Comparison of ENCODE assay signal across 14 cellular contexts in genomic region chr2:86358982-86359381, GRCh38. TPM values are rescaled to one million over a fixed set of nuclear protein-coding genes. Genes with fewer than 3 reads are reported as not detected.
A peak's percentile ranks its signal among the peaks of the same experiment; 100 is the strongest.
DNase-seq lines count a peak whose midpoint lies in the region; ATAC-seq and TF ChIP-seq lines count a peak whose summit lies in the region.
"Had no signal": no experiment of that assay in that cellular context is flagged by ENCODE, and none has a peak within 500 bp of the region (broad histone marks: within the 10 kb centered on the region; RNA-seq: fewer than 3 reads in every experiment).

No MANE protein-coding gene starts in this region.

- no peaks in the 10 kb centered on the region for H3K36me3 Mint-ChIP-seq in stimulated activated memory B cell treated with anti-CD40 and anti-IgM and Interleukin-4, amounts not matched to agents 10 μg/mL and 1 μg/mL and 100 μg/mL, for 72 hours
- H3K36me3 Mint-ChIP-seq in activated T-helper 1 cell treated with anti-CD3 and anti-CD28 coated beads, Interleukin-12 subunit alpha, Interleukin-12 subunit beta, Interleukin-2, Interleukin-4 antibody, amounts not matched to agents 30 ng/mL and 10 ng/mL and 1 ng/mL, durations not matched to agents 14 hours and 24 hours and 36 hours (ENCODE audit: low read depth), result no peaks in the 10 kb centered on the region
- H3K36me3 Mint-ChIP-seq: mesothelial cell of epicardium had no signal

- ATAC-seq in GM19023 (IDR thresholded peaks at IDR 0.05; ENCODE audit: unreplicated experiment), result peak; percentile 63
- ATAC-seq in HG02642 (IDR thresholded peaks at IDR 0.05; ENCODE audit: poor library complexity, unreplicated experiment), result peak; percentile 68
- ATAC-seq in stimulated activated memory B cell treated with anti-CD40 and anti-IgM and Interleukin-4, amounts not matched to agents 10 μg/mL and 1 μg/mL and 100 μg/mL, for 72 hours, result peak; percentile 85
- ATAC-seq in HG03439 (IDR thresholded peaks at IDR 0.05; ENCODE audit: unreplicated experiment), result no peak
- ATAC-seq in HG02759 (IDR thresholded peaks at IDR 0.05; ENCODE audit: unreplicated experiment), result no peak
- ATAC-seq: psoas muscle, T-helper 17 cell had no signal

- no peaks in the 10 kb centered on the region for H3K9me3 Mint-ChIP-seq in stimulated activated memory B cell treated with anti-CD40 and anti-IgM and Interleukin-4, amounts not matched to agents 10 μg/mL and 1 μg/mL and 100 μg/mL, for 72 hours
- H3K9me3 Mint-ChIP-seq in activated T-helper 1 cell treated with anti-CD3 and anti-CD28 coated beads, Interleukin-12 subunit alpha, Interleukin-12 subunit beta, Interleukin-2, Interleukin-4 antibody, amounts not matched to agents 30 ng/mL and 10 ng/mL and 1 ng/mL, durations not matched to agents 14 hours and 24 hours and 36 hours, result no peaks in the 10 kb centered on the region
- H3K9me3 Mint-ChIP-seq: mesothelial cell of epicardium had no signal

- no peaks in the 10 kb centered on the region for H3K79me2 ChIP-seq in MM.1S (ENCODE audit: low read length)

- no peaks in the 10 kb centered on the region for H3K9me3 ChIP-seq in MM.1S (replicated peaks; ENCODE audit: insufficient read depth, low read length)
- H3K9me3 ChIP-seq: psoas muscle had no signal

- peaks cover 10% of the 10 kb centered on the region for H3K4me1 Mint-ChIP-seq in stimulated activated memory B cell treated with anti-CD40 and anti-IgM and Interleukin-4, amounts not matched to agents 10 μg/mL and 1 μg/mL and 100 μg/mL, for 72 hours
- H3K4me1 Mint-ChIP-seq in activated T-helper 1 cell treated with anti-CD3 and anti-CD28 coated beads, Interleukin-12 subunit alpha, Interleukin-12 subunit beta, Interleukin-2, Interleukin-4 antibody, amounts not matched to agents 30 ng/mL and 10 ng/mL and 1 ng/mL, durations not matched to agents 14 hours and 24 hours and 36 hours (ENCODE audit: low read depth), result no peaks in the 10 kb centered on the region
- H3K4me1 Mint-ChIP-seq: mesothelial cell of epicardium had no signal

- H3K27ac ChIP-seq in MM.1S (ENCODE audit: low read length), result peak overlapping the region; percentile 62; the same call in 1 of the 2 replicates
- H3K27ac ChIP-seq: psoas muscle had no signal

- no peak overlapping the region for H3K4me3 ChIP-seq in MM.1S (ENCODE audit: low read length)
- H3K4me3 ChIP-seq: psoas muscle had no signal

- no peak for TF ChIP-seq CTCF in MM.1S (IDR thresholded peaks at IDR 0.05; ENCODE audit: low read length)

- no peak overlapping the region for H3K27ac Mint-ChIP-seq in stimulated activated memory B cell treated with anti-CD40 and anti-IgM and Interleukin-4, amounts not matched to agents 10 μg/mL and 1 μg/mL and 100 μg/mL, for 72 hours
- no peak overlapping the region for H3K27ac Mint-ChIP-seq in activated T-helper 1 cell treated with anti-CD3 and anti-CD28 coated beads, Interleukin-12 subunit alpha, Interleukin-12 subunit beta, Interleukin-2, Interleukin-4 antibody, amounts not matched to agents 30 ng/mL and 10 ng/mL and 1 ng/mL, durations not matched to agents 14 hours and 24 hours and 36 hours
- H3K27ac Mint-ChIP-seq: mesothelial cell of epicardium, T-helper 17 cell had no signal

- peak overlapping the region; percentile 10 for H2AFZ ChIP-seq in MM.1S (ENCODE audit: low read length)

- H3K9ac ChIP-seq in MM.1S (ENCODE audit: low read length), result no peak overlapping the region

- no peaks in the 10 kb centered on the region for H3K27me3 Mint-ChIP-seq in stimulated activated memory B cell treated with anti-CD40 and anti-IgM and Interleukin-4, amounts not matched to agents 10 μg/mL and 1 μg/mL and 100 μg/mL, for 72 hours
- H3K27me3 Mint-ChIP-seq in activated T-helper 1 cell treated with anti-CD3 and anti-CD28 coated beads, Interleukin-12 subunit alpha, Interleukin-12 subunit beta, Interleukin-2, Interleukin-4 antibody, amounts not matched to agents 30 ng/mL and 10 ng/mL and 1 ng/mL, durations not matched to agents 14 hours and 24 hours and 36 hours (ENCODE audit: insufficient read depth), result peaks cover 3% of the 10 kb centered on the region

- H3K36me3 ChIP-seq in MM.1S (replicated peaks; ENCODE audit: insufficient read depth, low read length), result no peaks in the 10 kb centered on the region

- H3K4me1 ChIP-seq in MM.1S (ENCODE audit: low read length), result peaks cover 10% of the 10 kb centered on the region
- H3K4me1 ChIP-seq: psoas muscle had no signal

- DNase-seq in MM.1S (peak; percentile 77), SHP77 treated with DMSO at 0.1 percent for 48 hours (lab: John Stamatoyannopoulos, UW) (no peak)
- no peak for DNase-seq in activated T-helper 1 cell treated with anti-CD3 and anti-CD28 coated beads, Interleukin-12 subunit alpha, Interleukin-12 subunit beta, Interleukin-2, Interleukin-4 antibody, amounts not matched to agents 30 ng/mL and 10 ng/mL and 1 ng/mL, durations not matched to agents 14 hours and 24 hours and 36 hours (ENCODE audit: low spot score)
- DNase-seq: activated CD8-positive, alpha-beta memory T cell treated with anti-CD3 and anti-CD28 coated beads, Interleukin-2, amount 50 U/mL, for 48 hours; NCI-H69; psoas muscle; stimulated activated CD4-positive, alpha-beta T cell treated with anti-CD3 and anti-CD28 coated beads, Interleukin-4, amount 100 ng/mL, for 4 hours; T-helper 17 cell had no signal

- no peaks in the 10 kb centered on the region for H4K20me1 ChIP-seq in MM.1S (ENCODE audit: insufficient read depth, low read length)

- intact Hi-C loops in activated T-helper 1 cell treated with anti-CD3 and anti-CD28 coated beads, Interleukin-12 subunit alpha, Interleukin-12 subunit beta, Interleukin-2, Interleukin-4 antibody, amounts not matched to agents 30 ng/mL and 10 ng/mL and 1 ng/mL, durations not matched to agents 14 hours and 24 hours and 36 hours (cut with micrococcal nuclease), result no loop called here

- no peaks in the 10 kb centered on the region for H3K27me3 ChIP-seq in MM.1S (replicated peaks; ENCODE audit: insufficient read depth, low read length)

- no peaks in the 10 kb centered on the region for H3K9me2 ChIP-seq in MM.1S (replicated peaks; ENCODE audit: insufficient read depth, low read length)

- peak overlapping the region; percentile 58 for H3K4me2 ChIP-seq in MM.1S (ENCODE audit: low read depth, low read length)

- peaks cover 6% of the 10 kb centered on the region; the same call in 1 of the 2 replicates for H3F3A ChIP-seq in MM.1S (ENCODE audit: insufficient read depth, low read length)

- peak overlapping the region; percentile 8 for H3K4me3 Mint-ChIP-seq in stimulated activated memory B cell treated with anti-CD40 and anti-IgM and Interleukin-4, amounts not matched to agents 10 μg/mL and 1 μg/mL and 100 μg/mL, for 72 hours
- H3K4me3 Mint-ChIP-seq in activated T-helper 1 cell treated with anti-CD3 and anti-CD28 coated beads, Interleukin-12 subunit alpha, Interleukin-12 subunit beta, Interleukin-2, Interleukin-4 antibody, amounts not matched to agents 30 ng/mL and 10 ng/mL and 1 ng/mL, durations not matched to agents 14 hours and 24 hours and 36 hours, result no peak overlapping the region
- H3K4me3 Mint-ChIP-seq: mesothelial cell of epicardium, T-helper 17 cell had no signal

RNA-seq across cellular contexts. Expression of gene REEP1, which starts 21.6 kb away (rescaled TPM):
- total RNA-seq in activated T-helper 1 cell treated with anti-CD3 and anti-CD28 coated beads, Interleukin-12 subunit alpha, Interleukin-12 subunit beta, Interleukin-2, Interleukin-4 antibody, amounts not matched to agents 30 ng/mL and 10 ng/mL and 1 ng/mL, durations not matched to agents 14 hours and 24 hours and 36 hours, result 0.26 and 0.81 TPM in 2 replicates

Comparison
In these comparisons a context has a peak if more than half of its experiments do, and no peak if none do; other contexts are left out.
1. ATAC-seq: peak in GM19023 (single experiment), HG02642 (single experiment) and stimulated activated memory B cell treated with anti-CD40 and anti-IgM and Interleukin-4, amounts not matched to agents 10 μg/mL and 1 μg/mL and 100 μg/mL, for 72 hours (single experiment); none in HG03439 (single experiment) and HG02759 (single experiment).